ENCODE assay signal across 1 cellular context in genomic region chr10:31866118-31866670, GRCh38.
TF ChIP-seq lines count a peak whose summit lies in the region.

No MANE protein-coding gene starts in this region.

TF ChIP-seq in HepG2, 621 proteins besides CTCF, POLR2A, EP300 and RAD21 (continued from another document):
- TF ChIP-seq ATF6 (CRISPR knock-in tag; conservative IDR thresholded peaks at IDR 0.05): no peak
- no peak for TF ChIP-seq AKNA (CRISPR knock-in tag; IDR thresholded peaks at IDR 0.05; ENCODE audit: borderline replicate concordance)
- TF ChIP-seq ZNF589 (CRISPR knock-in tag; conservative IDR thresholded peaks at IDR 0.05): no peak
- no peak for TF ChIP-seq ZNF224 (CRISPR knock-in tag; IDR thresholded peaks at IDR 0.05)
- no peak for TF ChIP-seq FOXA3 (CRISPR knock-in tag; IDR thresholded peaks at IDR 0.05)
- no peak for TF ChIP-seq NRL (CRISPR knock-in tag; IDR thresholded peaks at IDR 0.05; ENCODE audit: borderline replicate concordance)
